40 cellular contexts compared by ENCODE assay signal in the genomic region with DNA sequence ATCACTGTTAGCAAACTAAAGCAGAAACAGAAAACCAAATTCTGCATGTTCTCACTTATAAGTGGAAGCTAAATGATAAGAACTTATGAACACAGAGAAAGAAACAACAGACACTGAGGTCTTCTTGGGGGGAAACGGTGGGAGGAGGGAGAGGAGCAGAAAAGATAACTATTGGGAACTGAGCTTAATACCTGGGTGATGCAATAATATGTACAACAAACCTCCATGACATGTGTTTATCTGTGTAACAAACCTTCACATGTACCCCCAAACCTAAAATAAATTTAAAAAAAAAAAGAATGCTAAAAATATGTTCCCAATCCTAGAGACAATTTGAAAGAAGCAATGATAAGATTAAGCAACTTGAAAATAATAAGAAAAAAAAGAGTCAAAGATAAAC.
"Had no signal": no experiment of that assay in that cellular context is flagged by ENCODE, and none has a peak within 500 bp of the region (broad histone marks: within the 10 kb centered on the region; RNA-seq: fewer than 3 reads in every experiment).

No MANE protein-coding gene starts in this region.

- ATAC-seq: activated naive CD4-positive, alpha-beta T cell treated with anti-CD3 and anti-CD28 coated beads, Interleukin-2, amount 50 U/mL, for 72 hours; activated naive CD8-positive, alpha-beta T cell treated with anti-CD3 and anti-CD28 coated beads, Interleukin-2, amount 50 U/mL, for 24 hours; activated T-cell treated with anti-CD3 and anti-CD28 coated beads, Interleukin-2, amount 50 U/mL, for 4 hours; activated T-cell treated with anti-CD3 and anti-CD28 coated beads, Interleukin-2, amount 50 U/mL, for 72 hours; activated T-helper 17 cell treated with anti-CD3 and anti-CD28 coated beads, Interleukin-2, amount 50 U/mL, for 72 hours; body of pancreas had no signal

- H3K4me3 Mint-ChIP-seq: activated naive CD4-positive, alpha-beta T cell treated with anti-CD3 and anti-CD28 coated beads for 36 hours; activated naive CD4-positive, alpha-beta T cell treated with anti-CD3 and anti-CD28 coated beads, Interleukin-2, amount 10 ng/mL, durations not matched to agents 7 days and 5 days; activated naive CD4-positive, alpha-beta T cell treated with anti-CD3 and anti-CD28 coated beads, Interleukin-2, amount 50 U/mL, for 24 hours; activated naive CD8-positive, alpha-beta T cell; activated naive CD8-positive, alpha-beta T cell treated with anti-CD3 and anti-CD28 coated beads for 36 hours; activated naive CD8-positive, alpha-beta T cell treated with anti-CD3 and anti-CD28 coated beads, Interleukin-2, amount 10 ng/mL, durations not matched to agents 7 days and 5 days; activated naive CD8-positive, alpha-beta T cell treated with anti-CD3 and anti-CD28 coated beads, Interleukin-2, amount 50 U/mL, for 24 hours; activated T-cell treated with anti-CD3 and anti-CD28 coated beads, Interleukin-2, amount 50 U/mL, for 24 hours; activated T-cell treated with anti-CD3 and anti-CD28 coated beads, Interleukin-2, amount 50 U/mL, for 4 hours; activated T-cell treated with anti-CD3 and anti-CD28 coated beads, Interleukin-2, amount 50 U/mL, for 72 hours; activated T-helper 1 cell treated with anti-CD3 and anti-CD28 coated beads, Interleukin-12 subunit alpha, Interleukin-12 subunit beta, Interleukin-2, Interleukin-4 antibody, amounts not matched to agents 30 ng/mL and 10 ng/mL and 1 ng/mL, durations not matched to agents 14 hours and 24 hours and 36 hours; activated T-helper 17 cell treated with anti-CD3 and anti-CD28 coated beads, Interleukin-2, amount 50 U/mL, for 72 hours; brain; central memory CD8-positive, alpha-beta T cell had no signal

- H3K27ac ChIP-seq: adrenal gland, ascending aorta, body of pancreas, brain microvascular endothelial cell, breast epithelium, cardiac muscle cell had no signal

- H3K9me3 ChIP-seq: adrenal gland, body of pancreas had no signal

- H3K36me3 ChIP-seq: adrenal gland, ascending aorta, brain microvascular endothelial cell, breast epithelium, cardiac muscle cell had no signal

- H3K27me3 ChIP-seq: adrenal gland, ascending aorta, body of pancreas, brain microvascular endothelial cell, breast epithelium, cardiac muscle cell had no signal

- FAIRE-seq: astrocyte, bronchial epithelial cell had no signal

- H3K4me1 Mint-ChIP-seq: activated naive CD4-positive, alpha-beta T cell treated with anti-CD3 and anti-CD28 coated beads, Interleukin-2, amount 10 ng/mL, durations not matched to agents 7 days and 5 days; activated naive CD4-positive, alpha-beta T cell treated with anti-CD3 and anti-CD28 coated beads, Interleukin-2, amount 50 U/mL, for 24 hours; activated naive CD8-positive, alpha-beta T cell treated with anti-CD3 and anti-CD28 coated beads for 36 hours; activated naive CD8-positive, alpha-beta T cell treated with anti-CD3 and anti-CD28 coated beads, Interleukin-2, amount 10 ng/mL, durations not matched to agents 7 days and 5 days; activated naive CD8-positive, alpha-beta T cell treated with anti-CD3 and anti-CD28 coated beads, Interleukin-2, amount 50 U/mL, for 24 hours; activated T-helper 17 cell treated with anti-CD3 and anti-CD28 coated beads, Interleukin-2, amount 50 U/mL, for 72 hours; central memory CD8-positive, alpha-beta T cell had no signal

- H3K4me1 ChIP-seq: adrenal gland, ascending aorta, body of pancreas, breast epithelium had no signal

- H3K36me3 Mint-ChIP-seq: activated naive CD4-positive, alpha-beta T cell treated with anti-CD3 and anti-CD28 coated beads, Interleukin-2, amount 10 ng/mL, durations not matched to agents 7 days and 5 days; activated naive CD4-positive, alpha-beta T cell treated with anti-CD3 and anti-CD28 coated beads, Interleukin-2, amount 50 U/mL, for 24 hours; activated naive CD8-positive, alpha-beta T cell; activated naive CD8-positive, alpha-beta T cell treated with anti-CD3 and anti-CD28 coated beads for 36 hours; activated naive CD8-positive, alpha-beta T cell treated with anti-CD3 and anti-CD28 coated beads, Interleukin-2, amount 10 ng/mL, durations not matched to agents 7 days and 5 days had no signal

- H3K4me3 ChIP-seq: adrenal gland, ascending aorta, body of pancreas, breast epithelium, cardiac muscle cell had no signal

- H3K27me3 Mint-ChIP-seq: activated naive CD4-positive, alpha-beta T cell treated with anti-CD3 and anti-CD28 coated beads, Interleukin-2, amount 10 ng/mL, durations not matched to agents 7 days and 5 days; activated naive CD4-positive, alpha-beta T cell treated with anti-CD3 and anti-CD28 coated beads, Interleukin-2, amount 50 U/mL, for 24 hours; activated naive CD8-positive, alpha-beta T cell; activated naive CD8-positive, alpha-beta T cell treated with anti-CD3 and anti-CD28 coated beads for 36 hours; activated naive CD8-positive, alpha-beta T cell treated with anti-CD3 and anti-CD28 coated beads, Interleukin-2, amount 10 ng/mL, durations not matched to agents 7 days and 5 days; activated naive CD8-positive, alpha-beta T cell treated with anti-CD3 and anti-CD28 coated beads, Interleukin-2, amount 50 U/mL, for 24 hours; activated T-cell treated with anti-CD3 and anti-CD28 coated beads, Interleukin-2, amount 50 U/mL, for 24 hours; activated T-helper 17 cell treated with anti-CD3 and anti-CD28 coated beads, Interleukin-2, amount 50 U/mL, for 72 hours; brain; central memory CD8-positive, alpha-beta T cell had no signal

- H3K27ac Mint-ChIP-seq: activated naive CD4-positive, alpha-beta T cell treated with anti-CD3 and anti-CD28 coated beads for 36 hours; activated naive CD4-positive, alpha-beta T cell treated with anti-CD3 and anti-CD28 coated beads, Interleukin-2, amount 10 ng/mL, durations not matched to agents 7 days and 5 days; activated naive CD4-positive, alpha-beta T cell treated with anti-CD3 and anti-CD28 coated beads, Interleukin-2, amount 50 U/mL, for 24 hours; activated naive CD4-positive, alpha-beta T cell treated with anti-CD3 and anti-CD28 coated beads, Interleukin-2, amount 50 U/mL, for 72 hours; activated naive CD8-positive, alpha-beta T cell; activated naive CD8-positive, alpha-beta T cell treated with anti-CD3 and anti-CD28 coated beads for 36 hours; activated naive CD8-positive, alpha-beta T cell treated with anti-CD3 and anti-CD28 coated beads, Interleukin-2, amount 10 ng/mL, durations not matched to agents 7 days and 5 days; activated naive CD8-positive, alpha-beta T cell treated with anti-CD3 and anti-CD28 coated beads, Interleukin-2, amount 50 U/mL, for 24 hours; activated T-cell treated with anti-CD3 and anti-CD28 coated beads, Interleukin-2, amount 50 U/mL, for 24 hours; activated T-cell treated with anti-CD3 and anti-CD28 coated beads, Interleukin-2, amount 50 U/mL, for 72 hours; activated T-helper 1 cell treated with anti-CD3 and anti-CD28 coated beads, Interleukin-12 subunit alpha, Interleukin-12 subunit beta, Interleukin-2, Interleukin-4 antibody, amounts not matched to agents 30 ng/mL and 10 ng/mL and 1 ng/mL, durations not matched to agents 14 hours and 24 hours and 36 hours; activated T-helper 17 cell treated with anti-CD3 and anti-CD28 coated beads, Interleukin-2, amount 50 U/mL, for 72 hours; activated T-helper 2 cell treated with anti-CD3 and anti-CD28 coated beads, Interferon-gamma antibody, Interleukin-2, Interleukin-4, amounts not matched to agents 10 μg/mL and 5 μg/mL and 100 μg/mL, durations not matched to agents 14 hours and 24 hours and 36 hours; brain had no signal

- DNase-seq: activated effector memory CD4-positive, alpha-beta T cell treated with anti-CD3 and anti-CD28 coated beads, Interleukin-2, amount 50 U/mL, for 16 hours; activated effector memory CD4-positive, alpha-beta T cell treated with Interleukin-2 at 50 U/mL for 16 hours; activated gamma-delta T cell; activated gamma-delta T cell treated with Interleukin-2 at 50 U/mL for 16 hours; activated naive CD4-positive, alpha-beta T cell; activated naive CD4-positive, alpha-beta T cell treated with anti-CD3 and anti-CD28 coated beads for 36 hours; activated naive CD4-positive, alpha-beta T cell treated with anti-CD3 and anti-CD28 coated beads, Interleukin-2, amount 10 ng/mL, durations not matched to agents 7 days and 5 days; activated naive CD4-positive, alpha-beta T cell treated with anti-CD3 and anti-CD28 coated beads, Interleukin-2, amount 50 U/mL, for 16 hours; activated naive CD4-positive, alpha-beta T cell treated with Interleukin-2 at 50 U/mL for 16 hours; activated naive CD8-positive, alpha-beta T cell treated with anti-CD3 and anti-CD28 coated beads for 36 hours; activated naive CD8-positive, alpha-beta T cell treated with anti-CD3 and anti-CD28 coated beads, Interleukin-2, amount 10 ng/mL, durations not matched to agents 7 days and 5 days; activated naive CD8-positive, alpha-beta T cell treated with anti-CD3 and anti-CD28 coated beads, Interleukin-2, amount 50 U/mL, for 24 hours; activated T-cell treated with anti-CD3 and anti-CD28 coated beads, Interleukin-2, amount 50 U/mL, for 1 hour; activated T-cell treated with anti-CD3 and anti-CD28 coated beads, Interleukin-2, amount 50 U/mL, for 24 hours; activated T-cell treated with anti-CD3 and anti-CD28 coated beads, Interleukin-2, amount 50 U/mL, for 4 hours; activated T-cell treated with anti-CD3 and anti-CD28 coated beads, Interleukin-2, amount 50 U/mL, for 48 hours; activated T-cell treated with anti-CD3 and anti-CD28 coated beads, Interleukin-2, amount 50 U/mL, for 72 hours; adrenal gland; amniotic stem cell; amygdala; anterior cingulate cortex; aorta; body of pancreas; brain microvascular endothelial cell; caudate nucleus; central memory CD4-positive, alpha-beta T cell; cerebellar nuclear complex had no signal
